Comparison of ENCODE assay signal across 8 cellular contexts in genomic region chr1:15847100-15847892, GRCh38. TPM values are rescaled to one million over a fixed set of nuclear protein-coding genes. Genes with fewer than 3 reads are reported as not detected.
DNase-seq lines count a peak whose midpoint lies in the region; ATAC-seq and TF ChIP-seq lines count a peak whose summit lies in the region.

TSS of gene SPEN (plus strand) at chr1:15847707. CDS start at chr1:15848068, 361 bp downstream.

- H3K27me3 Mint-ChIP-seq in natural killer cell treated with Interleukin-12 subunit alpha and Interleukin-12 subunit beta and Interleukin-15 and Interleukin-18, amount 100 ng/mL, for 72 hours: no peaks in the 10 kb centered on the region

- no peaks in the 10 kb centered on the region; the same call in 1 of the 2 replicates for H3K27me3 ChIP-seq in H7 (ENCODE audit: control insufficient read depth, insufficient read depth, low read length)

- no peaks in the 10 kb centered on the region for H3K9me3 Mint-ChIP-seq in natural killer cell treated with Interleukin-12 subunit alpha and Interleukin-12 subunit beta and Interleukin-15 and Interleukin-18, amount 100 ng/mL, for 72 hours

- H3K36me3 ChIP-seq in H7 (replicated peaks; ENCODE audit: control insufficient read depth, insufficient read depth, low read length): no peaks in the 10 kb centered on the region

- peak; percentile 93 to 95 for ATAC-seq in natural killer cell treated with Interleukin-12 subunit alpha and Interleukin-12 subunit beta and Interleukin-15 and Interleukin-18, amount 100 ng/mL, for 72 hours

- peak within 1 kb of the TSS; percentile 73 for H3K4me3 ChIP-seq in H7 (ENCODE audit: insufficient read depth, low read depth, low read length)

- peak; percentile 98 for DNase-seq in EL
- DNase-seq in H7: peak; percentile 95
- peak; percentile 98 for DNase-seq in M059J (ENCODE audit: low read depth)
- peak; percentile 99 for DNase-seq in activated T-helper 9 cell treated with anti-CD3 and anti-CD28 coated beads, Interleukin-2, amount 50 U/mL, for 16 hours (ENCODE audit: low read depth)
- peak; percentile 92 for DNase-seq in fibroblast of peridontal ligament (ENCODE audit: extremely low read depth)
- peak; percentile 100 for DNase-seq in natural killer cell treated with Interleukin-12 subunit alpha and Interleukin-12 subunit beta and Interleukin-15 and Interleukin-18, amount 100 ng/mL, for 72 hours (ENCODE audit: low spot score)
- peak; percentile 96 for DNase-seq in stimulated activated naive CD4-positive, alpha-beta T cell treated with Interleukin-2 at 50 U/mL for 16 hours (lab: John Stamatoyannopoulos, UW)

- peak within 1 kb of the TSS; percentile 92 to 97 for H3K27ac Mint-ChIP-seq in natural killer cell treated with Interleukin-12 subunit alpha and Interleukin-12 subunit beta and Interleukin-15 and Interleukin-18, amount 100 ng/mL, for 72 hours

- H3K4me3 Mint-ChIP-seq in natural killer cell treated with Interleukin-12 subunit alpha and Interleukin-12 subunit beta and Interleukin-15 and Interleukin-18, amount 100 ng/mL, for 72 hours: peak within 1 kb of the TSS; percentile 99

- peaks cover 5% of the 10 kb centered on the region for H3K36me3 Mint-ChIP-seq in natural killer cell treated with Interleukin-12 subunit alpha and Interleukin-12 subunit beta and Interleukin-15 and Interleukin-18, amount 100 ng/mL, for 72 hours

- peaks cover 26 to 39% of the 10 kb centered on the region in 2 donors for H3K4me1 Mint-ChIP-seq in natural killer cell treated with Interleukin-12 subunit alpha and Interleukin-12 subunit beta and Interleukin-15 and Interleukin-18, amount 100 ng/mL, for 72 hours (ENCODE audit: low read depth in 2 of 2)

- peak; percentile 69 for TF ChIP-seq POLR2A in Raji (IDR thresholded peaks at IDR 0.05; ENCODE audit: insufficient read depth, low read depth, low read length)

RNA-seq across cellular contexts. Expression of gene SPEN, which starts in this region (rescaled TPM):
- 19.9 and 32.9 TPM in 2 replicates for total RNA-seq in H7 (2014; rRNA removed; shearing (Covaris generic))
- 15.9 and 28.9 TPM in 2 replicates for total RNA-seq in M059J (2014; rRNA removed; shearing (Covaris generic))
- 10 to 100 TPM; 58.6 to 92.4 TPM for total RNA-seq in natural killer cell treated with Interleukin-12 subunit alpha and Interleukin-12 subunit beta and Interleukin-15 and Interleukin-18, amount 100 ng/mL, for 72 hours

Comparison
In these comparisons a context has a peak if more than half of its experiments do, and no peak if none do; other contexts are left out.
1. Peak in every context shown above with its lines: DNase-seq, ATAC-seq and H3K4me3 ChIP-seq.